ENCODE assay signal across 9 cellular contexts in genomic region chr3:42090973-42091731, GRCh38. TPM values are rescaled to one million over a fixed set of nuclear protein-coding genes. Genes with fewer than 3 reads are reported as not detected.
DNase-seq lines count a peak whose midpoint lies in the region; ATAC-seq, FAIRE-seq and TF ChIP-seq lines count a peak whose summit lies in the region.
"Had no signal": no experiment of that assay in that cellular context is flagged by ENCODE, and none has a peak within 500 bp of the region (broad histone marks: within the 10 kb centered on the region; RNA-seq: fewer than 3 reads in every experiment).

TSS of gene TRAK1 (plus strand) at chr3:42091357. CDS start at chr3:42091470, 113 bp downstream.

- H2BK120ac ChIP-seq in mesenchymal stem cell (ENCODE audit: low read depth, low read length) = no peak within 1 kb of the TSS

- H3K23ac ChIP-seq in mesenchymal stem cell (ENCODE audit: low read length in 2 of 2) = no peak within 1 kb of the TSS

- WGBS in mesenchymal stem cell = 97% methylated on average over 12 of the region's 14 CpGs
- 15 to 37% methylated on average over 12 to 13 of the region's 14 CpGs for WGBS in tibial nerve, 2 donors

- H3K36me3 Mint-ChIP-seq in activated CD4-positive, alpha-beta T cell treated with anti-CD3 and anti-CD28 coated beads for 36 hours (ENCODE audit: low read depth) = peaks cover 39% of the 10 kb centered on the region

- H3K79me1 ChIP-seq in mesenchymal stem cell (replicated peaks; ENCODE audit: low read length, poor library complexity, severe bottlenecking) = peaks cover 44% of the 10 kb centered on the region

- no peak within 1 kb of the TSS for H4K8ac ChIP-seq in mesenchymal stem cell (ENCODE audit: low read length)

- no peak within 1 kb of the TSS for H3K4me3 Mint-ChIP-seq in activated CD4-positive, alpha-beta T cell treated with anti-CD3 and anti-CD28 coated beads for 36 hours

- no peak for FAIRE-seq in RCC 7860 (lab: Jason Lieb, UNC)
- FAIRE-seq: TTC549 had no signal

- no peak within 1 kb of the TSS for H3K14ac ChIP-seq in mesenchymal stem cell (ENCODE audit: low read length in 2 of 2)

- TF ChIP-seq CTCF in tibial nerve (IDR thresholded peaks at IDR 0.05) = no peak

- no peak for TF ChIP-seq POLR2A in tibial nerve (IDR thresholded peaks at IDR 0.05)

- H3K27me3 ChIP-seq in mesenchymal stem cell (ENCODE audit: control insufficient read depth in 1 of 2, insufficient read depth in 1 of 2, low read length in 2 of 2) = no peaks in the 10 kb centered on the region
- no peaks in the 10 kb centered on the region for H3K27me3 ChIP-seq in tibial nerve

- H3K36me3 ChIP-seq in mesenchymal stem cell (ENCODE audit: control insufficient read depth in 1 of 2, insufficient read depth in 2 of 2, low read depth in 1 of 2, low read length in 2 of 2) (peaks cover 28 to 60% of the 10 kb centered on the region in 2 experiments), tibial nerve (peaks cover 0 to 18% (median 0%) of the 10 kb centered on the region in 3 donors)

- H3K27ac ChIP-seq in cingulate gyrus (ENCODE audit: low read depth, low read length) = peak within 1 kb of the TSS; percentile 31
- peak within 1 kb of the TSS; percentile 8 for H3K27ac ChIP-seq in mesenchymal stem cell (ENCODE audit: low read length, poor library complexity, severe bottlenecking)
- H3K27ac ChIP-seq in tibial nerve = peak within 1 kb of the TSS; percentile 22 to 88 (median 78)

- intact Hi-C loops in activated CD4-positive, alpha-beta T cell treated with anti-CD3 and anti-CD28 coated beads for 36 hours (cut with DNase I, micrococcal nuclease) = loop anchor here in 1 of 2 experiments (10.0 kb wide), 3 partner anchors 486 to 1756 kb away; no protein-coding TSS in a partner anchor

- POLR2A ChIA-PET in activated CD4-positive, alpha-beta T cell treated with anti-CD3 and anti-CD28 coated beads for 36 hours (lab: Charles Lee) = no interaction called here

- CTCF ChIA-PET in activated CD4-positive, alpha-beta T cell treated with anti-CD3 and anti-CD28 coated beads for 36 hours (lab: Charles Lee) = interaction anchor here (1.2 kb wide), 1 partner anchor 79 kb away, joined by 3 read pairs; no protein-coding TSS in a partner anchor

- H2BK15ac ChIP-seq in mesenchymal stem cell (ENCODE audit: low read depth, poor library complexity, severe bottlenecking) = peak within 1 kb of the TSS; percentile 12

- ATAC-seq in activated CD4-positive, alpha-beta T cell treated with anti-CD3 and anti-CD28 coated beads for 36 hours = no peak

- peak within 1 kb of the TSS; percentile 87 for H3K9ac ChIP-seq in mesenchymal stem cell (ENCODE audit: low read length)

- H3K27ac Mint-ChIP-seq in activated CD4-positive, alpha-beta T cell treated with anti-CD3 and anti-CD28 coated beads for 36 hours = no peak within 1 kb of the TSS

- peaks cover 44% of the 10 kb centered on the region for H3K4me1 Mint-ChIP-seq in activated CD4-positive, alpha-beta T cell treated with anti-CD3 and anti-CD28 coated beads for 36 hours

- no peak within 1 kb of the TSS for H4K91ac ChIP-seq in mesenchymal stem cell (ENCODE audit: low read length)

- no peaks in the 10 kb centered on the region for H3K27me3 Mint-ChIP-seq in activated CD4-positive, alpha-beta T cell treated with anti-CD3 and anti-CD28 coated beads for 36 hours

- H3K9me3 ChIP-seq in mesenchymal stem cell (ENCODE audit: control insufficient read depth, low read length) = no peaks in the 10 kb centered on the region
- H3K9me3 ChIP-seq in tibial nerve = no peaks in the 10 kb centered on the region

- no peak within 1 kb of the TSS for H2AFZ ChIP-seq in mesenchymal stem cell (ENCODE audit: low read depth, low read length)

- H2BK12ac ChIP-seq in mesenchymal stem cell (ENCODE audit: low read length in 2 of 2) = no peak within 1 kb of the TSS

- DNase-seq in activated CD4-positive, alpha-beta T cell treated with anti-CD3 and anti-CD28 coated beads for 36 hours = no peak
- DNase-seq in activated CD4-positive, alpha-beta T cell treated with anti-CD3 and anti-CD28 coated beads for 1 hour = no peak
- DNase-seq in mesenchymal stem cell = no peak
- DNase-seq in tibial nerve (ENCODE audit: low spot score in 2 of 2) = no peak
- DNase-seq in stimulated activated CD4-positive, alpha-beta T cell treated with anti-CD3 and anti-CD28 coated beads, Interleukin-2, amount 100 ng/mL, for 48 hours = no peak
- no peak for DNase-seq in RCC 7860 (ENCODE audit: low spot score)
- no peak for DNase-seq in NCI-H226

- H2BK5ac ChIP-seq in mesenchymal stem cell (ENCODE audit: low read depth, low read length, poor library complexity, severe bottlenecking) = no peak within 1 kb of the TSS

- H3K9me3 Mint-ChIP-seq in activated CD4-positive, alpha-beta T cell treated with anti-CD3 and anti-CD28 coated beads for 36 hours (ENCODE audit: low read depth) = no peaks in the 10 kb centered on the region

- H3K4ac ChIP-seq in mesenchymal stem cell (ENCODE audit: low read depth in 1 of 2, low read length in 2 of 2) = no peak within 1 kb of the TSS

- H3K4me1 ChIP-seq in mesenchymal stem cell (ENCODE audit: control insufficient read depth, insufficient read depth, low read depth, low read length) (peaks cover 11% of the 10 kb centered on the region), tibial nerve (peaks cover 0 to 41% (median 5%) of the 10 kb centered on the region in 4 donors)

- H3K4me3 ChIP-seq in mesenchymal stem cell (ENCODE audit: insufficient read depth in 1 of 2, low read depth in 1 of 2, low read length in 2 of 2) (peak within 1 kb of the TSS in 1 of 2 experiments; percentile 71), tibial nerve (peak within 1 kb of the TSS; percentile 24 to 46 (median 32))

- no peak within 1 kb of the TSS for H3K18ac ChIP-seq in mesenchymal stem cell (ENCODE audit: low read depth in 1 of 2, low read length in 2 of 2)

- H2AK5ac ChIP-seq in mesenchymal stem cell (ENCODE audit: low read length, severe bottlenecking) = no peak within 1 kb of the TSS

- no peak within 1 kb of the TSS for H3K4me2 ChIP-seq in mesenchymal stem cell (ENCODE audit: low read length, poor library complexity, severe bottlenecking)

- TF ChIP-seq EP300 in tibial nerve (IDR thresholded peaks at IDR 0.05) = peak in 1 of 2 donors; percentile 56

RNA-seq across cellular contexts. Expression of gene TRAK1, which starts in this region (rescaled TPM):
- total RNA-seq in activated CD4-positive, alpha-beta T cell treated with anti-CD3 and anti-CD28 coated beads for 36 hours = 10 to 100 TPM; 22.4 to 23.6 TPM
- polyA plus RNA-seq in mesenchymal stem cell (2013, experiment 1 of 2) = 15.5 TPM
- polyA plus RNA-seq in mesenchymal stem cell (2013, experiment 2 of 2) = 15.9 TPM
- total RNA-seq in tibial nerve = 10 to 100 TPM; 28.6 to 68.1 (median 35.5) TPM

Comparison
In these comparisons a context has a peak if more than half of its experiments do, and no peak if none do; other contexts are left out.
1. H3K27ac ChIP-seq: peak in every context shown above with its lines; median percentile 78 in tibial nerve; 31 in cingulate gyrus; 8 in mesenchymal stem cell.